Comparison of ENCODE assay signal across 17 cellular contexts in genomic region chr16:65910291-65910690, GRCh38.
DNase-seq lines count a peak whose midpoint lies in the region; ATAC-seq, FAIRE-seq and TF ChIP-seq lines count a peak whose summit lies in the region.
"Had no signal": no experiment of that assay in that cellular context is flagged by ENCODE, and none has a peak within 500 bp of the region (broad histone marks: within the 10 kb centered on the region; RNA-seq: fewer than 3 reads in every experiment).

No MANE protein-coding gene starts in this region.

- ATAC-seq in esophagus mucosa, result peak; percentile 18
- ATAC-seq: GM12878, GM23338 had no signal

- no TSS peak for BruUV-seq in Caco-2 (replicated peaks; lab: Mats Ljungman, UMichigan)

- H3K9me3 ChIP-seq in H1 (ENCODE audit: insufficient read depth in 2 of 2, low read depth in 1 of 2, low read length in 1 of 2) (no peaks in the 10 kb centered on the region), adrenal gland (replicated peaks in 1 of 3) (no peaks in the 10 kb centered on the region), Caco-2 (no peaks in the 10 kb centered on the region)
- H3K9me3 ChIP-seq: HAP-1 had no signal

- H3K79me1 ChIP-seq in H1 (ENCODE audit: low read depth, low read length), result no peaks in the 10 kb centered on the region

- H3K23ac ChIP-seq in H1 (ENCODE audit: insufficient read length), result no peak overlapping the region

- no peak overlapping the region for H3K56ac ChIP-seq in H1 (replicated peaks; ENCODE audit: insufficient read length, low read depth, low read length)

- POLR2A ChIA-PET in H1 (lab: Charles Lee; ENCODE audit: partially characterized antibody) (no interaction called here), Caco-2 (lab: Charles Lee) (no interaction called here)

- H3K27me3 Mint-ChIP-seq in Caco-2 (ENCODE audit: insufficient read depth, unreplicated experiment), result peaks cover 14% of the 10 kb centered on the region

- DNase-seq in H1 (ENCODE audit: low read depth in 1 of 2, low spot score in 2 of 2) (no peak), putamen (ENCODE audit: low spot score) (peak; percentile 20), adrenal gland (no peak), Caco-2 (no peak), DMS114 treated with DMSO at 0.1 percent for 48 hours (lab: John Stamatoyannopoulos, UW; ENCODE audit: unreplicated experiment) (no peak)
- DNase-seq: C1 segment of cervical spinal cord; CD4-positive, alpha-beta memory T cell; COR-L47; DMS79; EL; GDM1; HFFc6 had no signal

- H2AFZ ChIP-seq in H1 (ENCODE audit: low read length), result no peak overlapping the region
- H2AFZ ChIP-seq: GM23338 had no signal

- H3K27ac Mint-ChIP-seq in Caco-2 (ENCODE audit: unreplicated experiment), result no peak overlapping the region
- H3K27ac Mint-ChIP-seq: CD4-positive, alpha-beta memory T cell; GM23338; HFFc6 had no signal

- no peaks in the 10 kb centered on the region for H3K27me3 ChIP-seq in H1 (replicated peaks in 1 of 4; ENCODE audit: control insufficient read depth in 3 of 4, extremely low read depth in 1 of 4, insufficient read depth in 3 of 4, low read length in 3 of 4)
- no peaks in the 10 kb centered on the region for H3K27me3 ChIP-seq in adrenal gland
- no peaks in the 10 kb centered on the region for H3K27me3 ChIP-seq in Caco-2 (replicated peaks; ENCODE audit: control insufficient read depth, insufficient read depth, low read length)

- H3K4me3 ChIP-seq in H1 (ENCODE audit: extremely low read depth in 1 of 4, insufficient read depth in 2 of 4, low read depth in 3 of 4, low read length in 4 of 4) (no peak overlapping the region), adrenal gland (no peak overlapping the region), Caco-2 (ENCODE audit: low read depth, low read length) (no peak overlapping the region)
- H3K4me3 ChIP-seq: GM12878, GM23338, HAP-1 had no signal

- H4K8ac ChIP-seq in H1 (ENCODE audit: extremely low read depth, insufficient read depth, low read length), result no peak overlapping the region

- H3K18ac ChIP-seq in H1 (ENCODE audit: extremely low read depth, low read length), result no peak overlapping the region

- H2AK5ac ChIP-seq in H1 (ENCODE audit: low read depth, low read length), result no peak overlapping the region

- H3K36me3 ChIP-seq in H1 (ENCODE audit: control insufficient read depth in 2 of 4, insufficient read depth in 4 of 4, low read length in 3 of 4) (no peaks in the 10 kb centered on the region; a peak in 1 of 8 replicates), adrenal gland (replicated peaks in 1 of 2) (no peaks in the 10 kb centered on the region), Caco-2 (ENCODE audit: control insufficient read depth, insufficient read depth, low read length) (no peaks in the 10 kb centered on the region)
- H3K36me3 ChIP-seq: HAP-1 had no signal

- 93% methylated on average over 5 of the region's 5 CpGs; no CpG with 5 or more reads in 1 of the 2 experiments for WGBS in H1 (ENCODE audit: extremely low coverage in 1 of 2, insufficient coverage in 1 of 2, insufficient read length in 1 of 2, insufficient replicate concordance in 2 of 2, low coverage in 1 of 2, low lambda C conversion rate in 2 of 2, missing lambda C conversion rate in 1 of 2), 2 experiments
- 82 to 89% (median 85%) methylated on average over 5 of the region's 5 CpGs for WGBS in adrenal gland, 4 donors

- H3K27ac ChIP-seq in H1 (ENCODE audit: low read depth, low read length) (no peak overlapping the region), adrenal gland (no peak overlapping the region)

- FAIRE-seq in H1 (lab: Jason Lieb, UNC), result no peak
- FAIRE-seq: GM12878, H54 had no signal

- H3K4me3 Mint-ChIP-seq in Caco-2 (ENCODE audit: unreplicated experiment), result no peak overlapping the region
- H3K4me3 Mint-ChIP-seq: CD4-positive, alpha-beta memory T cell; GM23338; HFFc6 had no signal

- H4K91ac ChIP-seq in H1 (replicated peaks; ENCODE audit: insufficient read length, low read length), result no peak overlapping the region

- no peaks in the 10 kb centered on the region for H3K79me2 ChIP-seq in H1 (ENCODE audit: control insufficient read depth in 1 of 2, insufficient read depth in 2 of 2, low read length in 2 of 2)

- TF ChIP-seq CTCF in H1 (IDR thresholded peaks at IDR 0.05; ENCODE audit: control extremely low read depth in 1 of 3, insufficient read depth in 1 of 3, low read depth in 1 of 3, low read length in 3 of 3) (no peak), adrenal gland (IDR thresholded peaks at IDR 0.05) (no peak), Caco-2 (IDR thresholded peaks at IDR 0.05; ENCODE audit: insufficient read depth in 1 of 2, low read depth in 1 of 2, low read length in 1 of 2, severe bottlenecking in 1 of 2, unreplicated experiment in 1 of 2) (no peak)

- no peaks in the 10 kb centered on the region for H3K23me2 ChIP-seq in H1 (ENCODE audit: low read depth, low read length)

- no peak overlapping the region for H3K14ac ChIP-seq in H1 (ENCODE audit: insufficient read length)

- no peak overlapping the region for H2BK12ac ChIP-seq in H1 (ENCODE audit: low read depth, low read length)

- no peaks in the 10 kb centered on the region for H3K36me3 Mint-ChIP-seq in Caco-2 (ENCODE audit: insufficient read depth, unreplicated experiment)
- H3K36me3 Mint-ChIP-seq: CD4-positive, alpha-beta memory T cell had no signal

- no peak overlapping the region for H2BK5ac ChIP-seq in H1 (ENCODE audit: low read depth, low read length)

- no peak overlapping the region for H2BK20ac ChIP-seq in H1 (ENCODE audit: low read length)

- no peak for TF ChIP-seq EP300 in H1 (IDR thresholded peaks at IDR 0.05; ENCODE audit: borderline replicate concordance in 1 of 2, low read depth in 2 of 2, low read length in 2 of 2)

- H2BK120ac ChIP-seq in H1 (replicated peaks; ENCODE audit: low read depth, low read length), result no peak overlapping the region

- intact Hi-C loops in adrenal gland (cut with DNase I), result no loop called here
- intact Hi-C loops in Caco-2 (cut with micrococcal nuclease; ENCODE audit: unreplicated experiment), result no loop called here

- TF ChIP-seq POLR2A in H1 (IDR thresholded peaks at IDR 0.05; ENCODE audit: control extremely low read depth in 1 of 2, low read depth in 2 of 2, low read length in 2 of 2), result no peak
- TF ChIP-seq POLR2A in adrenal gland (IDR thresholded peaks at IDR 0.05), result no peak

- CTCF ChIA-PET in H1 (lab: Charles Lee; ENCODE audit: partially characterized antibody) (interaction anchor here (1.0 to 2.0 kb wide), 5 partner anchors 9 to 115 kb away, joined by 3 to 5 read pairs (median 5); no protein-coding TSS in a partner anchor), Caco-2 (lab: Charles Lee) (no interaction called here)

- no peaks in the 10 kb centered on the region for H3K9me3 Mint-ChIP-seq in Caco-2 (ENCODE audit: unreplicated experiment)
- H3K9me3 Mint-ChIP-seq: GM23338, HFFc6 had no signal

- no peak overlapping the region for H3K4ac ChIP-seq in H1 (replicated peaks; ENCODE audit: insufficient read length, low read depth, low read length)

- peak overlapping the region; percentile 40; the same call in 1 of the 2 replicates for H2BK15ac ChIP-seq in H1 (ENCODE audit: low read length)

- H4K20me1 ChIP-seq in H1 (replicated peaks in 1 of 2; ENCODE audit: control insufficient read depth in 1 of 2, insufficient read depth in 2 of 2, low read length in 2 of 2), result no peaks in the 10 kb centered on the region

- H3K4me1 Mint-ChIP-seq in Caco-2 (ENCODE audit: low read depth, unreplicated experiment), result no peaks in the 10 kb centered on the region
- H3K4me1 Mint-ChIP-seq: CD4-positive, alpha-beta memory T cell had no signal

- H4K5ac ChIP-seq in H1 (ENCODE audit: insufficient read length, low read depth, low read length), result no peak overlapping the region

- TF ChIP-seq RAD21 in H1 (IDR thresholded peaks at IDR 0.05 in 1 of 2, conservative IDR thresholded peaks at IDR 0.05 in 1 of 2; ENCODE audit: low read depth in 2 of 2, low read length in 2 of 2), result no peak

- H3K4me2 ChIP-seq in H1 (ENCODE audit: insufficient read depth in 1 of 2, low read depth in 2 of 2, low read length in 2 of 2), result no peak overlapping the region
- H3K4me2 ChIP-seq: GM23338 had no signal

- H3K4me1 ChIP-seq in H1 (replicated peaks in 1 of 4; ENCODE audit: control insufficient read depth in 3 of 4, insufficient read depth in 4 of 4, low read length in 3 of 4) (peaks cover 0 to 3% (median 0%) of the 10 kb centered on the region in 4 experiments; a peak in 1 of 7 replicates), adrenal gland (replicated peaks in 1 of 2) (no peaks in the 10 kb centered on the region), Caco-2 (no peaks in the 10 kb centered on the region)
- H3K4me1 ChIP-seq: HAP-1 had no signal

- no peak overlapping the region for H3K9ac ChIP-seq in H1 (replicated peaks in 1 of 4; ENCODE audit: extremely low read depth in 1 of 4, low read depth in 3 of 4, low read length in 3 of 4)

TF ChIP-seq in H1, 55 proteins besides CTCF, POLR2A, EP300 and RAD21 (continues in another document):
- TF ChIP-seq SAP30 (IDR thresholded peaks at IDR 0.05; ENCODE audit: insufficient read depth, insufficient replicate concordance, low read length) (no peak), CHD2 (IDR thresholded peaks at IDR 0.05; ENCODE audit: low read length) (no peak), CEBPB (IDR thresholded peaks at IDR 0.05; ENCODE audit: low read depth, low read length) (no peak), SIN3A (conservative IDR thresholded peaks at IDR 0.05 in 1 of 2, IDR thresholded peaks at IDR 0.05 in 1 of 2; ENCODE audit: low read depth in 1 of 2, low read length in 2 of 2) (no peak), CTBP2 (IDR thresholded peaks at IDR 0.05; ENCODE audit: borderline replicate concordance, insufficient read depth, insufficient read length, low read length) (no peak), ZNF274 (IDR thresholded peaks at IDR 0.05; ENCODE audit: borderline replicate concordance, extremely low read depth, low read length) (no peak), HDAC6 (IDR thresholded peaks at IDR 0.05; ENCODE audit: low read depth, low read length) (no peak), ATF2 (IDR thresholded peaks at IDR 0.05; ENCODE audit: low read length) (no peak), SP1 (IDR thresholded peaks at IDR 0.05; ENCODE audit: low read depth, low read length) (no peak), BRCA1 (IDR thresholded peaks at IDR 0.05; ENCODE audit: low read depth, low read length) (no peak), KDM5A (IDR thresholded peaks at IDR 0.05; ENCODE audit: low read length) (no peak), CBX8 (IDR thresholded peaks at IDR 0.05; ENCODE audit: borderline replicate concordance, low read depth, low read length) (no peak), KDM4A (IDR thresholded peaks at IDR 0.05; ENCODE audit: low read depth, low read length, severe bottlenecking) (no peak)
